In genomic region chr7:151342811-151343210, GRCh38 we compare ENCODE assay signal across 8 cellular contexts. TPM values are rescaled to one million over a fixed set of nuclear protein-coding genes. Genes with fewer than 3 reads are reported as not detected.
DNase-seq lines count a peak whose midpoint lies in the region; ATAC-seq and TF ChIP-seq lines count a peak whose summit lies in the region.

No MANE protein-coding gene starts in this region.

- peak overlapping the region; percentile 86 for H3K4me3 Mint-ChIP-seq in activated CD4-positive, alpha-beta T cell treated with anti-CD3 and anti-CD28 coated beads, Interleukin-2, amount 10 ng/mL, durations not matched to agents 7 days and 5 days

- no peaks in the 10 kb centered on the region for H3K27me3 Mint-ChIP-seq in activated CD4-positive, alpha-beta T cell treated with anti-CD3 and anti-CD28 coated beads, Interleukin-2, amount 10 ng/mL, durations not matched to agents 7 days and 5 days

- H3K9me3 ChIP-seq in iPS-20b (ENCODE audit: insufficient read depth, low read depth, low read length) (no peaks in the 10 kb centered on the region), thoracic aorta (no peaks in the 10 kb centered on the region)

- peak overlapping the region; percentile 83 for H3K4me3 ChIP-seq in WI38 (ENCODE audit: low read depth, low read length)
- peak overlapping the region; percentile 99 for H3K4me3 ChIP-seq in iPS-20b (ENCODE audit: low read length)
- peak overlapping the region; percentile 91 for H3K4me3 ChIP-seq in thoracic aorta

- no peak for ATAC-seq in thoracic aorta (ENCODE audit: insufficient number of reproducible peaks, low FRiP score, low read depth)

- POLR2A ChIA-PET in activated CD4-positive, alpha-beta T cell treated with anti-CD3 and anti-CD28 coated beads, Interleukin-2, amount 10 ng/mL, durations not matched to agents 7 days and 5 days (lab: Charles Lee), result no interaction called here

- no peak for TF ChIP-seq CTCF in WI38 (IDR thresholded peaks at IDR 0.05; ENCODE audit: low read depth, low read length)
- TF ChIP-seq CTCF in thoracic aorta (IDR thresholded peaks at IDR 0.05), result no peak
- TF ChIP-seq CTCF in GM20000 (IDR thresholded peaks at IDR 0.05; ENCODE audit: extremely low read depth, missing control alignments), result no peak

- H3K4me1 ChIP-seq in iPS-20b (ENCODE audit: insufficient read depth, low read length), result peaks cover 3% of the 10 kb centered on the region; the same call in 1 of the 2 replicates
- peaks cover 10 to 20% of the 10 kb centered on the region in 2 donors for H3K4me1 ChIP-seq in thoracic aorta (ENCODE audit: control insufficient read depth in 1 of 2, low read depth in 2 of 2)

- H3K36me3 ChIP-seq in iPS-20b (ENCODE audit: insufficient read depth, low read depth, low read length) (peaks cover 22% of the 10 kb centered on the region), thoracic aorta (peaks cover 12% of the 10 kb centered on the region)

- peaks cover 32% of the 10 kb centered on the region for H3K36me3 Mint-ChIP-seq in activated CD4-positive, alpha-beta T cell treated with anti-CD3 and anti-CD28 coated beads, Interleukin-2, amount 10 ng/mL, durations not matched to agents 7 days and 5 days (ENCODE audit: low read depth)

- H3K27ac ChIP-seq in iPS-20b (ENCODE audit: low read length) (no peak overlapping the region), thoracic aorta (no peak overlapping the region)

- peaks cover 12% of the 10 kb centered on the region for H3K9me3 Mint-ChIP-seq in activated CD4-positive, alpha-beta T cell treated with anti-CD3 and anti-CD28 coated beads, Interleukin-2, amount 10 ng/mL, durations not matched to agents 7 days and 5 days

- no peak for DNase-seq in activated CD4-positive, alpha-beta T cell treated with anti-CD3 and anti-CD28 coated beads, Interleukin-2, amount 10 ng/mL, durations not matched to agents 7 days and 5 days
- DNase-seq in activated CD4-positive, alpha-beta T cell treated with anti-CD3 and anti-CD28 coated beads for 4 hours, result no peak
- DNase-seq in thoracic aorta (ENCODE audit: low spot score) (no peak), NCI-H187 treated with DMSO at 0.1 percent for 48 hours (lab: John Stamatoyannopoulos, UW) (no peak), GM20000 (ENCODE audit: low spot score) (no peak), NCI-H748 (lab: John Stamatoyannopoulos, UW; ENCODE audit: unreplicated experiment) (no peak)

- peak overlapping the region; percentile 93 for H3K27ac Mint-ChIP-seq in activated CD4-positive, alpha-beta T cell treated with anti-CD3 and anti-CD28 coated beads, Interleukin-2, amount 10 ng/mL, durations not matched to agents 7 days and 5 days

- H3K27me3 ChIP-seq in iPS-20b (ENCODE audit: insufficient read depth, low read length) (no peaks in the 10 kb centered on the region), thoracic aorta (replicated peaks; ENCODE audit: insufficient read depth) (no peaks in the 10 kb centered on the region)

- no peak overlapping the region for H3K9ac ChIP-seq in iPS-20b (ENCODE audit: low read depth, low read length)

- CTCF ChIA-PET in activated CD4-positive, alpha-beta T cell treated with anti-CD3 and anti-CD28 coated beads, Interleukin-2, amount 10 ng/mL, durations not matched to agents 7 days and 5 days (lab: Charles Lee), result interaction anchor here (1.4 to 2.1 kb wide), 2 partner anchors 31 to 289 kb away, joined by 3 to 4 read pairs; no protein-coding TSS in a partner anchor

- peaks cover 44% of the 10 kb centered on the region for H3K4me1 Mint-ChIP-seq in activated CD4-positive, alpha-beta T cell treated with anti-CD3 and anti-CD28 coated beads, Interleukin-2, amount 10 ng/mL, durations not matched to agents 7 days and 5 days

RNA-seq across cellular contexts. Expression of gene NUB1, which starts 1.2 kb away (rescaled TPM):
- total RNA-seq in activated CD4-positive, alpha-beta T cell treated with anti-CD3 and anti-CD28 coated beads, Interleukin-2, amount 10 ng/mL, durations not matched to agents 7 days and 5 days, result 10 to 100 TPM; 69.7 to 85.5 TPM
- 10 to 100 TPM; 51.0 to 53.4 TPM for total RNA-seq in thoracic aorta
